Comparison of ENCODE assay signal across 20 cellular contexts in the genomic region with DNA sequence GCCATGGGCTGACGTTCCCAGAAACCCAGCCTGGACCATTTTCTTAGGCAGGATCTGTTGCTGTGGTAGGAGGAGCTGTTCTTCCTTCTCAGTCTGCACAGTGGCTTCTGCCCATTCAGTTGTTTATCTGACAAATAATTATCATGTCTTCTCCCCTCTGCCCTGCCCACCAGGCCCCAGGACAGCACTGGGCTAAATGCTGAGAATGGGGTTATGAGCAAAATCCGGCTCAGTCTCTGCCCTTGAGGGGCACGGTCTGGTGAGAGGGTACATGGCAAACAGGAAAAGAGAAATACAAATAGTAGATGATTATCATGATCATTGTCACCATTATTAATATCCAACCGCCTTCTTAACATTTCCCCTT. TPM values are rescaled to one million over a fixed set of nuclear protein-coding genes. Genes with fewer than 3 reads are reported as not detected.
DNase-seq lines count a peak whose midpoint lies in the region; ATAC-seq, FAIRE-seq and TF ChIP-seq lines count a peak whose summit lies in the region.
"Had no signal": no experiment of that assay in that cellular context is flagged by ENCODE, and none has a peak within 500 bp of the region (broad histone marks: within the 10 kb centered on the region; RNA-seq: fewer than 3 reads in every experiment).

No MANE protein-coding gene starts in this region.

- no peak overlapping the region for H3K56ac ChIP-seq in IMR-90 (ENCODE audit: extremely low read depth, insufficient read depth, low read length)
- no peak overlapping the region for H3K56ac ChIP-seq in H1 (replicated peaks; ENCODE audit: insufficient read length, low read depth, low read length)

- in situ Hi-C loops in IMR-90 (cut with MboI; ENCODE audit: low sequenced_read_pairs) = no loop called here

- H3K27me3 ChIP-seq in IMR-90 (ENCODE audit: control insufficient read depth, insufficient read depth, low read length) (peaks cover 26% of the 10 kb centered on the region), H1 (replicated peaks in 1 of 4; ENCODE audit: control insufficient read depth in 3 of 4, extremely low read depth in 1 of 4, insufficient read depth in 3 of 4, low read length in 3 of 4) (no peaks in the 10 kb centered on the region; a peak in 1 of 7 replicates), right lobe of liver (no peaks in the 10 kb centered on the region), tibial artery (no peaks in the 10 kb centered on the region), BE2C (no peaks in the 10 kb centered on the region)

- no peak overlapping the region for H2AK9ac ChIP-seq in IMR-90 (replicated peaks; ENCODE audit: low read depth, low read length, poor library complexity)

- no peaks in the 10 kb centered on the region for H3K36me3 ChIP-seq in IMR-90 (ENCODE audit: control insufficient read depth, insufficient read depth, low read length)
- H3K36me3 ChIP-seq in H1 (ENCODE audit: control insufficient read depth in 2 of 4, insufficient read depth in 4 of 4, low read length in 3 of 4) = no peaks in the 10 kb centered on the region
- no peaks in the 10 kb centered on the region for H3K36me3 ChIP-seq in right lobe of liver
- H3K36me3 ChIP-seq in tibial artery = no peaks in the 10 kb centered on the region
- H3K36me3 ChIP-seq in BE2C = no peaks in the 10 kb centered on the region

- H3K23ac ChIP-seq in IMR-90 (ENCODE audit: low read depth, low read length) (no peak overlapping the region), H1 (ENCODE audit: insufficient read length) (no peak overlapping the region)

- H2AK5ac ChIP-seq in IMR-90 (ENCODE audit: low read depth, low read length) = no peak overlapping the region
- H2AK5ac ChIP-seq in H1 (ENCODE audit: low read depth, low read length) = no peak overlapping the region

- H2BK20ac ChIP-seq in IMR-90 (ENCODE audit: low read depth, low read length) (no peak overlapping the region), H1 (ENCODE audit: low read length) (no peak overlapping the region)

- no peak overlapping the region for H2BK12ac ChIP-seq in H1 (ENCODE audit: low read depth, low read length)

- H3K9me3 ChIP-seq in IMR-90 (ENCODE audit: control insufficient read depth, insufficient read depth, low read length) (no peaks in the 10 kb centered on the region), H1 (ENCODE audit: insufficient read depth in 2 of 2, low read depth in 1 of 2, low read length in 1 of 2) (no peaks in the 10 kb centered on the region), right lobe of liver (no peaks in the 10 kb centered on the region), tibial artery (no peaks in the 10 kb centered on the region), BE2C (no peaks in the 10 kb centered on the region)

- no peak for FAIRE-seq in H1 (lab: Jason Lieb, UNC)
- FAIRE-seq: G401.6 had no signal

- H3K27ac Mint-ChIP-seq in activated CD4-positive, alpha-beta T cell treated with anti-CD3 and anti-CD28 coated beads, Interleukin-2, amount 10 ng/mL, durations not matched to agents 7 days and 5 days = no peak overlapping the region

- DNase-seq in IMR-90 (no peak), H1 (ENCODE audit: low read depth in 1 of 2, low spot score in 2 of 2) (no peak), right lobe of liver (no peak), tibial artery (no peak), SW480 (ENCODE audit: low spot score) (no peak), ureter (ENCODE audit: low spot score) (no peak), BE2C (no peak)
- no peak for DNase-seq in activated CD4-positive, alpha-beta T cell treated with anti-CD3 and anti-CD28 coated beads, Interleukin-2, amount 10 ng/mL, durations not matched to agents 7 days and 5 days
- DNase-seq: DND-41, GM23248, KG1, NCI-H1694 treated with DMSO at 0.1 percent for 48 hours, NCI-H2107, NCI-H510A treated with DMSO at 0.1 percent for 48 hours, NCI-H774, SHP77 had no signal

- H3K27me3 Mint-ChIP-seq in activated CD4-positive, alpha-beta T cell treated with anti-CD3 and anti-CD28 coated beads, Interleukin-2, amount 10 ng/mL, durations not matched to agents 7 days and 5 days = peaks cover 2% of the 10 kb centered on the region

- H2BK120ac ChIP-seq in IMR-90 (ENCODE audit: low read depth, low read length) = no peak overlapping the region
- H2BK120ac ChIP-seq in H1 (replicated peaks; ENCODE audit: low read depth, low read length) = no peak overlapping the region

- H3K9me3 Mint-ChIP-seq in activated CD4-positive, alpha-beta T cell treated with anti-CD3 and anti-CD28 coated beads, Interleukin-2, amount 10 ng/mL, durations not matched to agents 7 days and 5 days = no peaks in the 10 kb centered on the region

- H3K9ac ChIP-seq in IMR-90 (ENCODE audit: low read depth, low read length) = no peak overlapping the region
- H3K9ac ChIP-seq in H1 (replicated peaks in 1 of 4; ENCODE audit: extremely low read depth in 1 of 4, low read depth in 3 of 4, low read length in 3 of 4) = no peak overlapping the region
- H3K9ac ChIP-seq: GM23248 had no signal

- CTCF ChIA-PET in IMR-90 (lab: Yijun Ruan, JAX) = no interaction called here
- CTCF ChIA-PET in H1 (lab: Charles Lee; ENCODE audit: partially characterized antibody) = interaction anchor here (1.0 to 7.8 kb wide), 4 partner anchors 15 to 96 kb away, joined by 4 to 63 read pairs (median 7); no protein-coding TSS in a partner anchor
- CTCF ChIA-PET in activated CD4-positive, alpha-beta T cell treated with anti-CD3 and anti-CD28 coated beads, Interleukin-2, amount 10 ng/mL, durations not matched to agents 7 days and 5 days (lab: Charles Lee) = no interaction called here

- H2BK5ac ChIP-seq in IMR-90 (ENCODE audit: low read depth, low read length, poor library complexity, severe bottlenecking) (no peak overlapping the region), H1 (ENCODE audit: low read depth, low read length) (no peak overlapping the region)

- TF ChIP-seq CTCF in IMR-90 (conservative IDR thresholded peaks at IDR 0.05; ENCODE audit: low read depth, low read length) (no peak), H1 (IDR thresholded peaks at IDR 0.05; ENCODE audit: control extremely low read depth in 1 of 3, insufficient read depth in 1 of 3, low read depth in 1 of 3, low read length in 3 of 3) (no peak), right lobe of liver (IDR thresholded peaks at IDR 0.05) (no peak), tibial artery (IDR thresholded peaks at IDR 0.05) (no peak), BE2C (IDR thresholded peaks at IDR 0.05; ENCODE audit: low read depth, low read length) (no peak)

- no peak for ATAC-seq in IMR-90 (ENCODE audit: low read depth)
- no peak for ATAC-seq in right lobe of liver
- ATAC-seq: HCT116 had no signal

- TF ChIP-seq RAD21 in IMR-90 (IDR thresholded peaks at IDR 0.05; ENCODE audit: low read length) (no peak), H1 (IDR thresholded peaks at IDR 0.05 in 1 of 2, conservative IDR thresholded peaks at IDR 0.05 in 1 of 2; ENCODE audit: low read depth in 2 of 2, low read length in 2 of 2) (no peak)

- H4K20me1 ChIP-seq in IMR-90 (ENCODE audit: insufficient read depth, low read length) = peaks cover 3% of the 10 kb centered on the region; the same call in 1 of the 2 replicates
- H4K20me1 ChIP-seq in H1 (replicated peaks in 1 of 2; ENCODE audit: control insufficient read depth in 1 of 2, insufficient read depth in 2 of 2, low read length in 2 of 2) = no peaks in the 10 kb centered on the region

- peaks cover 8% of the 10 kb centered on the region for H3K4me1 ChIP-seq in IMR-90 (ENCODE audit: control insufficient read depth, insufficient read depth, low read length)
- peaks cover 0 to 17% (median 8%) of the 10 kb centered on the region in 4 experiments; a peak in 6 of 7 replicates for H3K4me1 ChIP-seq in H1 (replicated peaks in 1 of 4; ENCODE audit: control insufficient read depth in 3 of 4, insufficient read depth in 4 of 4, low read length in 3 of 4)
- peaks cover 0 to 46% (median 13%) of the 10 kb centered on the region in 4 donors for H3K4me1 ChIP-seq in right lobe of liver
- H3K4me1 ChIP-seq in tibial artery = peaks cover 6 to 59% (median 34%) of the 10 kb centered on the region in 4 donors
- H3K4me1 ChIP-seq in BE2C = peaks cover 7% of the 10 kb centered on the region

- peak overlapping the region; percentile 13 for H2AFZ ChIP-seq in IMR-90 (replicated peaks; ENCODE audit: low read length, poor library complexity)
- no peak overlapping the region for H2AFZ ChIP-seq in H1 (ENCODE audit: low read length)
- H2AFZ ChIP-seq: GM23248 had no signal

- H2BK15ac ChIP-seq in IMR-90 (ENCODE audit: low read depth, low read length) = no peak overlapping the region
- 0 out of 2 replicates have a peak overlapping the region, but pooled peaks have one; percentile 61 for H2BK15ac ChIP-seq in H1 (ENCODE audit: low read length)

- intact Hi-C loops in IMR-90 (cut with micrococcal nuclease) = no loop called here
- intact Hi-C loops in right lobe of liver (cut with DNase I) = no loop called here
- intact Hi-C loops in tibial artery (cut with DNase I; ENCODE audit: low total_unique reads) = no loop called here

- H3K18ac ChIP-seq in IMR-90 (ENCODE audit: low read depth, low read length) (no peak overlapping the region), H1 (ENCODE audit: extremely low read depth, low read length) (no peak overlapping the region)

- no TSS peak for BruUV-seq in IMR-90 (replicated peaks; lab: Mats Ljungman, UMichigan)

- no peaks in the 10 kb centered on the region for H3K36me3 Mint-ChIP-seq in activated CD4-positive, alpha-beta T cell treated with anti-CD3 and anti-CD28 coated beads, Interleukin-2, amount 10 ng/mL, durations not matched to agents 7 days and 5 days (ENCODE audit: low read depth)

- no peak overlapping the region for H3K4me3 Mint-ChIP-seq in activated CD4-positive, alpha-beta T cell treated with anti-CD3 and anti-CD28 coated beads, Interleukin-2, amount 10 ng/mL, durations not matched to agents 7 days and 5 days

- no CpG with 5 or more reads among the region's 4 CpGs for WGBS in IMR-90 (ENCODE audit: extremely low coverage in 2 of 2, insufficient read length in 1 of 2), 2 experiments
- WGBS in H1 (ENCODE audit: extremely low coverage in 1 of 2, insufficient coverage in 1 of 2, insufficient read length in 1 of 2, insufficient replicate concordance in 2 of 2, low coverage in 1 of 2, low lambda C conversion rate in 2 of 2, missing lambda C conversion rate in 1 of 2), 2 experiments = 85% methylated on average over 4 of the region's 4 CpGs; no CpG with 5 or more reads in 1 of the 2 experiments
- 34% methylated on average over 3 of the region's 4 CpGs for WGBS in right lobe of liver (ENCODE audit: insufficient coverage, low coverage, low lambda C conversion rate, missing lambda C conversion rate)

- H3K27ac ChIP-seq in IMR-90 (ENCODE audit: insufficient read depth, low read length) = no peak overlapping the region
- H3K27ac ChIP-seq in H1 (ENCODE audit: low read depth, low read length) = no peak overlapping the region
- peak overlapping the region in 2 of 3 donors; percentile 76 to 88 for H3K27ac ChIP-seq in right lobe of liver
- H3K27ac ChIP-seq in tibial artery = peak overlapping the region; percentile 35 to 36
- H3K27ac ChIP-seq: C4-2B, GM23248, SK-N-MC had no signal

- H3K4me2 ChIP-seq in IMR-90 (ENCODE audit: low read depth, low read length) = no peak overlapping the region
- no peak overlapping the region for H3K4me2 ChIP-seq in H1 (ENCODE audit: insufficient read depth in 1 of 2, low read depth in 2 of 2, low read length in 2 of 2)

- H3K79me1 ChIP-seq in IMR-90 (ENCODE audit: low read depth in 1 of 2, low read length in 2 of 2) (no peaks in the 10 kb centered on the region), H1 (ENCODE audit: low read depth, low read length) (no peaks in the 10 kb centered on the region)

- no peak overlapping the region for H4K5ac ChIP-seq in IMR-90 (ENCODE audit: low read depth, low read length)
- H4K5ac ChIP-seq in H1 (ENCODE audit: insufficient read length, low read depth, low read length) = no peak overlapping the region

- dilution Hi-C loops in IMR-90 (cut with HindIII; ENCODE audit: low sequenced_read_pairs, unreplicated experiment) = no loop called here

- H3K4ac ChIP-seq in IMR-90 (ENCODE audit: low read depth, low read length) = no peak overlapping the region
- H3K4ac ChIP-seq in H1 (replicated peaks; ENCODE audit: insufficient read length, low read depth, low read length) = no peak overlapping the region

- no peak for TF ChIP-seq EP300 in H1 (IDR thresholded peaks at IDR 0.05; ENCODE audit: borderline replicate concordance in 1 of 2, low read depth in 2 of 2, low read length in 2 of 2)

- no peak overlapping the region for H3K4me3 ChIP-seq in IMR-90 (ENCODE audit: insufficient read depth, low read depth, low read length)
- no peak overlapping the region for H3K4me3 ChIP-seq in H1 (ENCODE audit: extremely low read depth in 1 of 4, insufficient read depth in 2 of 4, low read depth in 3 of 4, low read length in 4 of 4)
- no peak overlapping the region for H3K4me3 ChIP-seq in right lobe of liver
- no peak overlapping the region for H3K4me3 ChIP-seq in tibial artery
- H3K4me3 ChIP-seq in BE2C (ENCODE audit: low read depth, low read length) = no peak overlapping the region
- H3K4me3 ChIP-seq: GM23248, SK-N-MC had no signal

- TF ChIP-seq POLR2A in IMR-90 (IDR thresholded peaks at IDR 0.05; ENCODE audit: low read depth, low read length) (no peak), H1 (IDR thresholded peaks at IDR 0.05; ENCODE audit: control extremely low read depth in 1 of 2, low read depth in 2 of 2, low read length in 2 of 2) (no peak), right lobe of liver (IDR thresholded peaks at IDR 0.05) (no peak)

- H3K14ac ChIP-seq in IMR-90 (replicated peaks; ENCODE audit: low read depth, low read length) = no peak overlapping the region
- no peak overlapping the region for H3K14ac ChIP-seq in H1 (ENCODE audit: insufficient read length)

- no peak overlapping the region for H4K91ac ChIP-seq in IMR-90 (ENCODE audit: insufficient read depth, low read depth, low read length)
- no peak overlapping the region for H4K91ac ChIP-seq in H1 (replicated peaks; ENCODE audit: insufficient read length, low read length)

- H4K8ac ChIP-seq in IMR-90 (ENCODE audit: low read depth in 2 of 2, low read length in 2 of 2) (no peak overlapping the region), H1 (ENCODE audit: extremely low read depth, insufficient read depth, low read length) (no peak overlapping the region)

- H3K79me2 ChIP-seq in H1 (ENCODE audit: control insufficient read depth in 1 of 2, insufficient read depth in 2 of 2, low read length in 2 of 2) = no peaks in the 10 kb centered on the region

- no peaks in the 10 kb centered on the region for H3K9me1 ChIP-seq in IMR-90 (ENCODE audit: insufficient read depth, low read length)

- no peaks in the 10 kb centered on the region for H3K4me1 Mint-ChIP-seq in activated CD4-positive, alpha-beta T cell treated with anti-CD3 and anti-CD28 coated beads, Interleukin-2, amount 10 ng/mL, durations not matched to agents 7 days and 5 days

- POLR2A ChIA-PET in IMR-90 (lab: Charles Lee; ENCODE audit: unreplicated experiment) (no interaction called here), H1 (lab: Charles Lee; ENCODE audit: partially characterized antibody) (no interaction called here)
- POLR2A ChIA-PET in activated CD4-positive, alpha-beta T cell treated with anti-CD3 and anti-CD28 coated beads, Interleukin-2, amount 10 ng/mL, durations not matched to agents 7 days and 5 days (lab: Charles Lee) = no interaction called here

- no peaks in the 10 kb centered on the region for H3K23me2 ChIP-seq in H1 (ENCODE audit: low read depth, low read length)

RNA-seq across cellular contexts. Expression of a gene that starts 42.9 kb away (rescaled TPM):
- 0.18 and 0.56 TPM in 2 replicates for total RNA-seq in IMR-90 (2012; rRNA removed)
- 0.97 and 2.7 TPM in 2 replicates for polyA plus RNA-seq in IMR-90 (2012; rRNA removed)
- polyA plus RNA-seq in IMR-90 (2012; cell fraction: cytosol; rRNA removed) = 7.3 and 58.4 TPM in 2 replicates
- polyA plus RNA-seq in IMR-90 (2012; cell fraction: nucleus; rRNA removed; ENCODE audit: low replicate concordance) = 43.6 and 63.1 TPM in 2 replicates
- 0.67 and 0.97 TPM in 2 replicates for total RNA-seq in H1 (2021; fragmentation: NEBNext Ultra II Directional; extraction: Animal tissue kit (Norgen Biotek cat#: 25700))
- polyA plus RNA-seq in H1 (2011; rRNA removed) = 0.91 and 2.0 TPM in 2 replicates
- 1.5 TPM for polyA plus RNA-seq in H1 (2011; cell fraction: cytosol; rRNA removed)
- 1.4 TPM for polyA plus RNA-seq in H1 (2011; cell fraction: nucleus; rRNA removed)
- 0.51 to 0.98 TPM (median 0.72 TPM) in 4 replicates for polyA plus RNA-seq in H1 (2012, experiment 1 of 2)
- 0.28 TPM for polyA plus RNA-seq in H1 (2012, experiment 2 of 2)
- polyA plus RNA-seq in H1 (2013, experiment 1 of 2) = 0.36 TPM
- polyA plus RNA-seq in H1 (2013, experiment 2 of 2) = 0.42 TPM
- not detected in 2 replicates for polyA minus RNA-seq in H1 (2011; rRNA and poly(A)+ RNA removed)
- polyA minus RNA-seq in H1 (2011; cell fraction: cytosol; rRNA and poly(A)+ RNA removed) = 1.2 TPM
- 1.4 TPM for polyA minus RNA-seq in H1 (2011; cell fraction: nucleus; rRNA and poly(A)+ RNA removed)
- 100 to 1,000 TPM in 1 of 6 experiments, 10 to 100 TPM in 2, 1 to 10 TPM in 3; 5.4 to 115 (median 27.7) TPM for total RNA-seq in right lobe of liver
- total RNA-seq in activated CD4-positive, alpha-beta T cell treated with anti-CD3 and anti-CD28 coated beads, Interleukin-2, amount 10 ng/mL, durations not matched to agents 7 days and 5 days = not detected
- 76.7 TPM for total RNA-seq in ureter
- polyA plus RNA-seq in BE2C (2012; ENCODE audit: insufficient read depth, insufficient read length, low read depth) = 125 TPM

Comparison
In these comparisons a context has a peak if more than half of its experiments do, and no peak if none do; other contexts are left out.
1. H3K27ac ChIP-seq: peak in right lobe of liver (2 of 3) and tibial artery (2 of 2); none in IMR-90 (single experiment) and H1 (single experiment).